ENCODE assay signal across 8 cellular contexts in the genomic region with DNA sequence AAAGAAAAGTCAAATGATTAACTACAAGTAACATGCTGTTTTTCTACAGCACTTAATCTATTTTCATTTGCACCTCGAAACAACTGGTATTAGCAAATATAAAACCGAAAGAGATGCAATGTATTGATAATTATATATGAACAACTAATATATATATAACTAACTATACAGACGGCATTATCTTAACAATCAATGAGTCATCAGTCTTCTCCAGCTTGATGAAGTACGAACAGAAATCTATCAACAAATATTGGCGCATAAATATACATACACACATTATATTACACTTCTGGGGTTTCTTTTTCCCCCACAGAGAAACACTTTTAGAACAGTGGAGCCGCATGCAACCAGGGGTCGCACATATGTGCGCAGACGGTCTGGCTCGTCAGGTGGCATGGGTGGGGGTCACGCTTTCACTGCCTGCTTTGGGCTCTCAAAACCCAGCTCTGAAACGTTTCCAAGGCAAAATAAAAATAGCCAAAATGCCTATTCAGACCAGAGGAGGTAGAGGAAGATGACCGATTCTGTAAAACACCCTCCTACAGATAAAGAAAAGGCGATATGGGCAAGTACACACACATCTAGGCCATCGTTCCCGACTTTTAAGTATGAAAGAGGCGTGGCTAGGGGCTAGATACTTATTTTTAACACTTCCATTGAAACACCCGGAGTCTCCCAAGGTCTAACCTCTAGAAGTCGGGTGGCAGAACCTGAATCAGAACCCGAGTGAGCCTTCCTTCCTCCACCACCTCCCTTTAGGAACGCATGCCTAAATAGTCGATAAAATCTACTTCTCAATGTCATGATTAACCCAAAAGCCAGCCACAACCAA. TPM values are rescaled to one million over a fixed set of nuclear protein-coding genes. Genes with fewer than 3 reads are reported as not detected.
DNase-seq lines count a peak whose midpoint lies in the region; ATAC-seq and TF ChIP-seq lines count a peak whose summit lies in the region.

No MANE protein-coding gene starts in this region.

- H3K9me3 ChIP-seq in SJCRH30 (replicated peaks) (peaks cover 6% of the 10 kb centered on the region), esophagus (ENCODE audit: control insufficient read depth in 2 of 2, insufficient read depth in 1 of 2, low read depth in 1 of 2, low read length in 1 of 2) (no peaks in the 10 kb centered on the region), prostate gland (no peaks in the 10 kb centered on the region)

- ATAC-seq in HG03135 (IDR thresholded peaks at IDR 0.05; ENCODE audit: unreplicated experiment) (no peak), left colon (no peak)

- peak; percentile 11 for DNase-seq in NCI-H146 (lab: John Stamatoyannopoulos, UW)
- no peak for DNase-seq in NCI-H146 treated with DMSO at 0.1 percent for 48 hours (lab: John Stamatoyannopoulos, UW; ENCODE audit: unreplicated experiment)
- peak in 1 of 2 experiments; percentile 36 for DNase-seq in SJCRH30
- no peak for DNase-seq in prostate gland (ENCODE audit: low spot score)
- DNase-seq in left colon = no peak
- no peak for DNase-seq in LoVo (ENCODE audit: low spot score)

- whole genome bisulfite sequencing in esophagus, 2 donors = 17 to 19% methylated on average over 22 of the region's 22 CpGs
- WGBS in prostate gland = 23% methylated on average over 22 of the region's 22 CpGs

- H3K4me1 ChIP-seq in SJCRH30 (peaks cover 10% of the 10 kb centered on the region), esophagus (ENCODE audit: control insufficient read depth in 2 of 2, insufficient read depth in 2 of 2, low read length in 1 of 2) (no peaks in the 10 kb centered on the region), prostate gland (replicated peaks) (peaks cover 3% of the 10 kb centered on the region)

- intact Hi-C loops in prostate gland (cut with DNase I) = loop anchor here (5.0 to 10.0 kb wide), 2 partner anchors 128 to 420 kb away; a partner anchor contains a TSS
- intact Hi-C loops in left colon (cut with DNase I, micrococcal nuclease) = no loop called here

- peaks cover 4% of the 10 kb centered on the region; the same call in 1 of the 2 replicates for H3K36me3 ChIP-seq in SJCRH30
- no peaks in the 10 kb centered on the region for H3K36me3 ChIP-seq in esophagus (ENCODE audit: control insufficient read depth in 2 of 2, insufficient read depth in 2 of 2, low read length in 1 of 2)
- H3K36me3 ChIP-seq in prostate gland = no peaks in the 10 kb centered on the region

- no peak for TF ChIP-seq CTCF in prostate gland (IDR thresholded peaks at IDR 0.05)

- TF ChIP-seq POLR2A in prostate gland (IDR thresholded peaks at IDR 0.05) = no peak

- H3K27ac ChIP-seq in SJCRH30 (peak overlapping the region; percentile 3; the same call in 1 of the 2 replicates), esophagus (ENCODE audit: low read depth in 2 of 2, low read length in 1 of 2) (peak overlapping the region in 1 of 2 donors; percentile 94), prostate gland (peak overlapping the region; percentile 97 to 98)

- H3K27me3 ChIP-seq in SJCRH30 (no peaks in the 10 kb centered on the region), esophagus (ENCODE audit: control insufficient read depth in 1 of 2, insufficient read depth in 2 of 2, low read length in 2 of 2) (no peaks in the 10 kb centered on the region), prostate gland (replicated peaks; ENCODE audit: insufficient read depth) (no peaks in the 10 kb centered on the region)

- H3K4me3 ChIP-seq in SJCRH30 = peak overlapping the region; percentile 98
- H3K4me3 ChIP-seq in esophagus (ENCODE audit: low read depth in 1 of 2, low read length in 2 of 2) = peak overlapping the region; percentile 81 to 99
- peak overlapping the region; percentile 89 to 97 for H3K4me3 ChIP-seq in prostate gland

RNA-seq across cellular contexts. Expression of a gene that starts 1.6 kb away (rescaled TPM):
- 45.7 and 47.2 TPM in 2 replicates for total RNA-seq in SJCRH30 (2014; rRNA removed; shearing (Covaris generic))
- polyA plus RNA-seq in esophagus = 10 to 100 TPM in 1 of 2 donors, 1 to 10 TPM in 1; 6.9 to 19.8 TPM
- total RNA-seq in prostate gland = 10 to 100 TPM; 34.3 to 44.9 TPM
- total RNA-seq in left colon = 10 to 100 TPM; 38.2 to 46.9 TPM
